ENCODE assay signal across 1 cellular context in genomic region chr11:65553301-65554001, GRCh38.
A peak's percentile ranks its signal among the peaks of the same experiment; 100 is the strongest.
TF ChIP-seq lines count a peak whose summit lies in the region.

No MANE protein-coding gene starts in this region.

TF ChIP-seq in K562, 482 proteins besides CTCF, POLR2A, EP300 and RAD21:
- TF ChIP-seq NRF1 (conservative IDR thresholded peaks at IDR 0.05 in 1 of 2, IDR thresholded peaks at IDR 0.05 in 1 of 2) (peak; percentile 36 to 43; a peak in 3 of 4 replicates), PCBP1 (IDR thresholded peaks at IDR 0.05; ENCODE audit: low read depth, low read length, poor library complexity, severe bottlenecking) (peak; percentile 48), CREBBP (IDR thresholded peaks at IDR 0.05; ENCODE audit: low read depth, low read length) (no peak), HMGXB4 (CRISPR knock-in tag; IDR thresholded peaks at IDR 0.05) (no peak), GTF2A2 (tag; IDR thresholded peaks at IDR 0.05) (no peak), CTBP1 (IDR thresholded peaks at IDR 0.05; ENCODE audit: borderline replicate concordance) (0 out of 2 replicates have a peak, but pooled peaks have one; percentile 17), ZFX (CRISPR knock-in tag; IDR thresholded peaks at IDR 0.05) (peak; percentile 56), TFAP4 (CRISPR knock-in tag; IDR thresholded peaks at IDR 0.05; ENCODE audit: borderline replicate concordance) (peak; percentile 60; the same call in 1 of the 2 replicates), ZBTB40 (IDR thresholded peaks at IDR 0.05) (0 out of 2 replicates have a peak, but pooled peaks have one; percentile 3), ZBTB40 (CRISPR knock-in tag; IDR thresholded peaks at IDR 0.05) (no peak), MAFK (IDR thresholded peaks at IDR 0.05; ENCODE audit: low read length) (no peak), BRF2 (IDR thresholded peaks at IDR 0.05; ENCODE audit: borderline replicate concordance, insufficient read depth, insufficient read length) (no peak), WHSC1 (IDR thresholded peaks at IDR 0.05; ENCODE audit: low read length) (no peak), ZNF507 (tag; conservative IDR thresholded peaks at IDR 0.05) (no peak), ZNF263 (CRISPR knock-in tag; IDR thresholded peaks at IDR 0.05; ENCODE audit: borderline replicate concordance) (peak; percentile 24; the same call in 1 of the 2 replicates), ZNF134 (CRISPR knock-in tag; conservative IDR thresholded peaks at IDR 0.05) (peak; percentile 90), VEZF1 (CRISPR knock-in tag; IDR thresholded peaks at IDR 0.05) (peak; percentile 38; the same call in 1 of the 2 replicates), PKNOX1 (IDR thresholded peaks at IDR 0.05) (peak; percentile 89), SETDB1 (IDR thresholded peaks at IDR 0.05; ENCODE audit: low read length) (no peak), ZBTB7A (IDR thresholded peaks at IDR 0.05; ENCODE audit: borderline replicate concordance, control insufficient read depth, low read depth, low read length) (0 out of 2 replicates have a peak, but pooled peaks have one; percentile 41), YY1 (IDR thresholded peaks at IDR 0.05; ENCODE audit: borderline replicate concordance in 1 of 3, control insufficient read depth in 1 of 3, extremely low read depth in 1 of 3, insufficient read depth in 3 of 3, insufficient read length in 1 of 3, insufficient replicate concordance in 2 of 3, low read depth in 1 of 3, low read length in 2 of 3) (peak in 1 of 3 experiments; percentile 7), HMGN3 (IDR thresholded peaks at IDR 0.05; ENCODE audit: borderline replicate concordance, extremely low read depth, insufficient read length, low read depth, low read length) (peak; percentile 64), ILF3 (IDR thresholded peaks at IDR 0.05; ENCODE audit: borderline replicate concordance) (no peak), NONO (IDR thresholded peaks at IDR 0.05; ENCODE audit: low read depth in 2 of 2, low read length in 1 of 2) (no peak), HNRNPH1 (optimal IDR thresholded peaks at IDR 0.05; ENCODE audit: low read depth, low read length) (no peak), MBD2 (IDR thresholded peaks at IDR 0.05; ENCODE audit: borderline replicate concordance, low read depth) (0 out of 2 replicates have a peak, but pooled peaks have one; percentile 6), PRDM10 (IDR thresholded peaks at IDR 0.05; ENCODE audit: partially characterized antibody) (peak; percentile 76), PHF8 (IDR thresholded peaks at IDR 0.05; ENCODE audit: borderline replicate concordance, low read length) (peak; percentile 52; the same call in 1 of the 2 replicates), RBFOX2 (IDR thresholded peaks at IDR 0.05; ENCODE audit: low read depth, low read length) (peak; percentile 39; the same call in 1 of the 2 replicates), POLR2G (IDR thresholded peaks at IDR 0.05; ENCODE audit: low read depth, low read length) (0 out of 2 replicates have a peak, but pooled peaks have one; percentile 33)
TF ChIP-seq in K562: peak in this region for 18.
